ENCODE assay signal across 25 cellular contexts in genomic region chr6:45118684-45119230, GRCh38.
DNase-seq lines count a peak whose midpoint lies in the region; ATAC-seq, FAIRE-seq and TF ChIP-seq lines count a peak whose summit lies in the region.
"Had no signal": no experiment of that assay in that cellular context is flagged by ENCODE, and none has a peak within 500 bp of the region (broad histone marks: within the 10 kb centered on the region; RNA-seq: fewer than 3 reads in every experiment).

No MANE protein-coding gene starts in this region.

- TF ChIP-seq POLR2A in H54 (IDR thresholded peaks at IDR 0.05; ENCODE audit: low read depth, low read length), result no peak

- H3K4me3 Mint-ChIP-seq in stimulated activated effector memory CD8-positive, alpha-beta T cell treated with anti-CD3 and anti-CD28 coated beads, Interleukin-12 subunit alpha, Interleukin-12 subunit beta, amount 100 ng/mL, for 72 hours, result no peak overlapping the region
- H3K4me3 Mint-ChIP-seq: CD4-positive, CD25-positive, alpha-beta regulatory T cell had no signal

- intact Hi-C loops in left cardiac atrium (cut with DNase I), result no loop called here

- H3K27ac Mint-ChIP-seq in stimulated activated effector memory CD8-positive, alpha-beta T cell treated with anti-CD3 and anti-CD28 coated beads, Interleukin-12 subunit alpha, Interleukin-12 subunit beta, amount 100 ng/mL, for 72 hours, result no peak overlapping the region
- H3K27ac Mint-ChIP-seq: CD4-positive, CD25-positive, alpha-beta regulatory T cell had no signal

- no peak overlapping the region for H3K4me3 ChIP-seq in retinal pigment epithelial cell (ENCODE audit: low read length)
- H3K4me3 ChIP-seq: BLaER1, Peyer's patch had no signal

- H3K36me3 Mint-ChIP-seq in stimulated activated effector memory CD8-positive, alpha-beta T cell treated with anti-CD3 and anti-CD28 coated beads, Interleukin-12 subunit alpha, Interleukin-12 subunit beta, amount 100 ng/mL, for 72 hours, result no peaks in the 10 kb centered on the region
- H3K36me3 Mint-ChIP-seq: CD4-positive, CD25-positive, alpha-beta regulatory T cell had no signal

- peaks cover 16% of the 10 kb centered on the region for H3K4me1 Mint-ChIP-seq in stimulated activated effector memory CD8-positive, alpha-beta T cell treated with anti-CD3 and anti-CD28 coated beads, Interleukin-12 subunit alpha, Interleukin-12 subunit beta, amount 100 ng/mL, for 72 hours

- no peak for DNase-seq in H54 (ENCODE audit: insufficient read length, low spot score)
- DNase-seq in SK-N-DZ (ENCODE audit: low spot score), result peak; percentile 43
- DNase-seq in left cardiac atrium, result no peak
- peak; percentile 37 for DNase-seq in retinal pigment epithelial cell (ENCODE audit: low read depth)
- DNase-seq in activated T-cell treated with anti-CD3 and anti-CD28 coated beads, Interleukin-2, amount 50 U/mL, for 48 hours, result no peak
- no peak for DNase-seq in stimulated activated CD4-positive, alpha-beta T cell treated with anti-CD3 and anti-CD28 coated beads, Interleukin-4, amount 100 ng/mL, for 1 hour
- no peak for DNase-seq in NCI-H1092 (lab: John Stamatoyannopoulos, UW)
- DNase-seq in stimulated activated effector memory CD8-positive, alpha-beta T cell treated with anti-CD3 and anti-CD28 coated beads, Interleukin-12 subunit alpha, Interleukin-12 subunit beta, amount 100 ng/mL, for 72 hours (ENCODE audit: low spot score in 2 of 2), result no peak
- DNase-seq: CD4-positive, CD25-positive, alpha-beta regulatory T cell; DMS153; DND-41; GOT3; HCEC 1CT; IMR-90; KG1; NCI-H1048; NCI-H1417 treated with DMSO at 0.1 percent for 48 hours; NCI-H1694 treated with DMSO at 0.1 percent for 48 hours; NCI-H2081; NCI-H2227 treated with DMSO at 0.1 percent for 48 hours; NCI-H526 treated with DMSO at 0.1 percent for 48 hours; Peyer's patch had no signal

- no peaks in the 10 kb centered on the region for H3K9me3 Mint-ChIP-seq in stimulated activated effector memory CD8-positive, alpha-beta T cell treated with anti-CD3 and anti-CD28 coated beads, Interleukin-12 subunit alpha, Interleukin-12 subunit beta, amount 100 ng/mL, for 72 hours
- H3K9me3 Mint-ChIP-seq: CD4-positive, CD25-positive, alpha-beta regulatory T cell had no signal

- peak; percentile 19 to 66 for ATAC-seq in left cardiac atrium
- no peak for ATAC-seq in stimulated activated effector memory CD8-positive, alpha-beta T cell treated with anti-CD3 and anti-CD28 coated beads, Interleukin-12 subunit alpha, Interleukin-12 subunit beta, amount 100 ng/mL, for 72 hours

- TF ChIP-seq CTCF in retinal pigment epithelial cell (conservative IDR thresholded peaks at IDR 0.05; ENCODE audit: low read depth, low read length), result no peak

- FAIRE-seq in H54 (lab: Jason Lieb, UNC), result peak; percentile 27
- FAIRE-seq: A204.1, GM12892 had no signal

Comparison
In these comparisons a context has a peak if more than half of its experiments do, and no peak if none do; other contexts are left out.
1. DNase-seq: peak in SK-N-DZ (single experiment) and retinal pigment epithelial cell (single experiment); none in H54 (single experiment), left cardiac atrium (single experiment), activated T-cell treated with anti-CD3 and anti-CD28 coated beads, Interleukin-2, amount 50 U/mL, for 48 hours (0 of 2), stimulated activated CD4-positive, alpha-beta T cell treated with anti-CD3 and anti-CD28 coated beads, Interleukin-4, amount 100 ng/mL, for 1 hour (single experiment), NCI-H1092 (single experiment) and stimulated activated effector memory CD8-positive, alpha-beta T cell treated with anti-CD3 and anti-CD28 coated beads, Interleukin-12 subunit alpha, Interleukin-12 subunit beta, amount 100 ng/mL, for 72 hours (0 of 2).